ENCODE assay signal across 31 cellular contexts in genomic region chr4:16334641-16335040, GRCh38.
"Had no signal": no experiment of that assay in that cellular context is flagged by ENCODE, and none has a peak within 500 bp of the region (broad histone marks: within the 10 kb centered on the region; RNA-seq: fewer than 3 reads in every experiment).

No MANE protein-coding gene starts in this region.

- H3K4me1 Mint-ChIP-seq: activated B cell treated with CpG ODN at 0.5 μM for 24 hours; activated CD4-positive, alpha-beta T cell treated with anti-CD3 and anti-CD28 coated beads, Interleukin-2, amount 10 ng/mL, durations not matched to agents 24 days and 14 days; activated naive CD8-positive, alpha-beta T cell treated with anti-CD3 and anti-CD28 coated beads for 36 hours; activated T-helper 17 cell treated with anti-CD3 and anti-CD28 coated beads, Interleukin-2, amount 50 U/mL, for 72 hours had no signal

- DNase-seq: activated B cell treated with CpG ODN at 0.5 μM for 24 hours; activated CD4-positive, alpha-beta memory T cell treated with anti-CD3 and anti-CD28 coated beads for 36 hours; activated CD4-positive, alpha-beta T cell treated with anti-CD3 and anti-CD28 coated beads for 4 hours; activated CD4-positive, alpha-beta T cell treated with anti-CD3 and anti-CD28 coated beads, Interleukin-2, amount 10 ng/mL, durations not matched to agents 24 days and 14 days; activated CD4-positive, alpha-beta T cell treated with anti-CD3 and anti-CD28 coated beads, Interleukin-2, amount 50 U/mL, for 1 hour; activated CD4-positive, alpha-beta T cell treated with anti-CD3 and anti-CD28 coated beads, Interleukin-2, amount 50 U/mL, for 4 hours; activated CD4-positive, CD25-positive, alpha-beta regulatory T cell treated with anti-CD3 and anti-CD28 coated beads, Interleukin-2, amount 50 U/mL, for 72 hours; activated CD8-positive, alpha-beta memory T cell treated with anti-CD3 and anti-CD28 coated beads, Interleukin-2, amount 50 U/mL, for 4 hours; activated CD8-positive, alpha-beta T cell treated with anti-CD3 and anti-CD28 coated beads for 36 hours; activated effector memory CD4-positive, alpha-beta T cell treated with anti-CD3 and anti-CD28 coated beads, Interleukin-2, amount 50 U/mL, for 16 hours; activated gamma-delta T cell treated with Interleukin-2 at 50 U/mL for 16 hours; activated naive CD4-positive, alpha-beta T cell; activated naive CD4-positive, alpha-beta T cell treated with anti-CD3 and anti-CD28 coated beads for 36 hours; activated naive CD4-positive, alpha-beta T cell treated with anti-CD3 and anti-CD28 coated beads, Interleukin-2, amount 50 U/mL, for 16 hours; activated naive CD8-positive, alpha-beta T cell treated with anti-CD3 and anti-CD28 coated beads for 36 hours; activated T-cell treated with anti-CD3 and anti-CD28 coated beads for 4 hours; activated T-cell treated with anti-CD3 and anti-CD28 coated beads, Interleukin-2, amount 50 U/mL, for 1 hour; activated T-cell treated with anti-CD3 and anti-CD28 coated beads, Interleukin-2, amount 50 U/mL, for 4 hours; activated T-cell treated with anti-CD3 and anti-CD28 coated beads, Interleukin-2, amount 50 U/mL, for 72 hours; adrenal gland; amniotic stem cell; aorta; body of pancreas; brain microvascular endothelial cell; central memory CD4-positive, alpha-beta T cell; T-helper 2 cell; T-helper 9 cell had no signal

- H3K9me3 Mint-ChIP-seq: activated B cell treated with CpG ODN at 0.5 μM for 24 hours; activated CD4-positive, alpha-beta memory T cell treated with anti-CD3 and anti-CD28 coated beads for 36 hours; activated CD4-positive, alpha-beta T cell treated with anti-CD3 and anti-CD28 coated beads, Interleukin-2, amount 10 ng/mL, durations not matched to agents 24 days and 14 days; activated CD8-positive, alpha-beta T cell treated with anti-CD3 and anti-CD28 coated beads for 36 hours; activated naive CD4-positive, alpha-beta T cell treated with anti-CD3 and anti-CD28 coated beads for 36 hours; activated naive CD4-positive, alpha-beta T cell treated with anti-CD3 and anti-CD28 coated beads, Interleukin-2, amount 50 U/mL, for 72 hours; activated naive CD8-positive, alpha-beta T cell treated with anti-CD3 and anti-CD28 coated beads for 36 hours; activated T-cell treated with anti-CD3 and anti-CD28 coated beads, Interleukin-2, amount 50 U/mL, for 4 hours; activated T-cell treated with anti-CD3 and anti-CD28 coated beads, Interleukin-2, amount 50 U/mL, for 72 hours; activated T-helper 1 cell treated with anti-CD3 and anti-CD28 coated beads, Interleukin-12 subunit alpha, Interleukin-12 subunit beta, Interleukin-2, Interleukin-4 antibody, amounts not matched to agents 30 ng/mL and 10 ng/mL and 1 ng/mL, durations not matched to agents 14 hours and 24 hours and 36 hours; activated T-helper 17 cell treated with anti-CD3 and anti-CD28 coated beads, Interleukin-2, amount 50 U/mL, for 72 hours; T-helper 2 cell treated with Interferon-gamma antibody and Interleukin-4, amounts not matched to agents 5 μg/mL and 100 μg/mL, for 36 hours had no signal

- H3K27me3 Mint-ChIP-seq: activated CD4-positive, alpha-beta memory T cell treated with anti-CD3 and anti-CD28 coated beads for 36 hours; activated CD4-positive, alpha-beta T cell treated with anti-CD3 and anti-CD28 coated beads, Interleukin-2, amount 10 ng/mL, durations not matched to agents 24 days and 14 days had no signal

- H3K36me3 Mint-ChIP-seq: activated CD4-positive, alpha-beta memory T cell treated with anti-CD3 and anti-CD28 coated beads for 36 hours; activated naive CD4-positive, alpha-beta T cell treated with anti-CD3 and anti-CD28 coated beads, Interleukin-2, amount 50 U/mL, for 72 hours; activated naive CD8-positive, alpha-beta T cell treated with anti-CD3 and anti-CD28 coated beads for 36 hours had no signal

- H3K27ac Mint-ChIP-seq: activated B cell treated with CpG ODN at 0.5 μM for 24 hours; activated CD4-positive, alpha-beta memory T cell treated with anti-CD3 and anti-CD28 coated beads for 36 hours; activated CD4-positive, alpha-beta T cell treated with anti-CD3 and anti-CD28 coated beads, Interleukin-2, amount 10 ng/mL, durations not matched to agents 24 days and 14 days; activated CD8-positive, alpha-beta T cell treated with anti-CD3 and anti-CD28 coated beads for 36 hours; activated naive CD4-positive, alpha-beta T cell treated with anti-CD3 and anti-CD28 coated beads for 36 hours; activated naive CD4-positive, alpha-beta T cell treated with anti-CD3 and anti-CD28 coated beads, Interleukin-2, amount 50 U/mL, for 72 hours; activated naive CD8-positive, alpha-beta T cell treated with anti-CD3 and anti-CD28 coated beads for 36 hours; activated T-cell treated with anti-CD3 and anti-CD28 coated beads, Interleukin-2, amount 50 U/mL, for 72 hours; activated T-helper 1 cell treated with anti-CD3 and anti-CD28 coated beads, Interleukin-12 subunit alpha, Interleukin-12 subunit beta, Interleukin-2, Interleukin-4 antibody, amounts not matched to agents 30 ng/mL and 10 ng/mL and 1 ng/mL, durations not matched to agents 14 hours and 24 hours and 36 hours; activated T-helper 17 cell treated with anti-CD3 and anti-CD28 coated beads, Interleukin-2, amount 50 U/mL, for 72 hours; T-helper 2 cell treated with Interferon-gamma antibody and Interleukin-4, amounts not matched to agents 5 μg/mL and 100 μg/mL, for 36 hours had no signal

- H3K4me3 Mint-ChIP-seq: activated B cell treated with CpG ODN at 0.5 μM for 24 hours; activated CD4-positive, alpha-beta memory T cell treated with anti-CD3 and anti-CD28 coated beads for 36 hours; activated CD4-positive, alpha-beta T cell treated with anti-CD3 and anti-CD28 coated beads, Interleukin-2, amount 10 ng/mL, durations not matched to agents 24 days and 14 days; activated CD8-positive, alpha-beta T cell treated with anti-CD3 and anti-CD28 coated beads for 36 hours; activated naive CD4-positive, alpha-beta T cell treated with anti-CD3 and anti-CD28 coated beads for 36 hours; activated naive CD8-positive, alpha-beta T cell treated with anti-CD3 and anti-CD28 coated beads for 36 hours; activated T-cell treated with anti-CD3 and anti-CD28 coated beads, Interleukin-2, amount 50 U/mL, for 4 hours; activated T-cell treated with anti-CD3 and anti-CD28 coated beads, Interleukin-2, amount 50 U/mL, for 72 hours; activated T-helper 1 cell treated with anti-CD3 and anti-CD28 coated beads, Interleukin-12 subunit alpha, Interleukin-12 subunit beta, Interleukin-2, Interleukin-4 antibody, amounts not matched to agents 30 ng/mL and 10 ng/mL and 1 ng/mL, durations not matched to agents 14 hours and 24 hours and 36 hours; activated T-helper 17 cell treated with anti-CD3 and anti-CD28 coated beads, Interleukin-2, amount 50 U/mL, for 72 hours; T-helper 2 cell treated with Interferon-gamma antibody and Interleukin-4, amounts not matched to agents 5 μg/mL and 100 μg/mL, for 36 hours had no signal

- ATAC-seq: activated CD8-positive, alpha-beta T cell treated with anti-CD3 and anti-CD28 coated beads for 36 hours; activated naive CD4-positive, alpha-beta T cell treated with anti-CD3 and anti-CD28 coated beads, Interleukin-2, amount 50 U/mL, for 72 hours; activated T-cell treated with anti-CD3 and anti-CD28 coated beads, Interleukin-2, amount 50 U/mL, for 4 hours; activated T-cell treated with anti-CD3 and anti-CD28 coated beads, Interleukin-2, amount 50 U/mL, for 72 hours; activated T-helper 17 cell treated with anti-CD3 and anti-CD28 coated beads, Interleukin-2, amount 50 U/mL, for 72 hours; body of pancreas had no signal
